Comparison of ENCODE assay signal across 19 cellular contexts in the genomic region with DNA sequence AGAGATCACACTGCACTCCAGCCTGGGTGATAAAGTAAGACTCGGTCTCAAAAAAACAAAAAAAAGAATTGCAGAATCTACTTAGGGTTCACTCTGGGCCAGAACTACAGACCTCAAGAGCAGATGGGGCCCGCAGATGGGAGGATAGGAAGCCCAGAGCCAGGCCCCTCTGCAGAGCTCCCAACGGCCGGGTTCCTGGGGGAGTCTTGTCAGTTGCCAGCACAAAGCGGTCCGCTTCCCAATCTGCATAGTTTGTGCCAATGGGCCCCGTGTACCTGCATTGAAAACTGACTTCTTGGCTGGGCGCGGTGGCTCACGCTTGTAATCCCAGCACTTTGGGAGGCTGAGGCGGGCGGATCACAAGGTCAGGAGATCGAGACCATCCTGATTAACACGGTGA. TPM values are rescaled to one million over a fixed set of nuclear protein-coding genes. Genes with fewer than 3 reads are reported as not detected.
A peak's percentile ranks its signal among the peaks of the same experiment; 100 is the strongest.
DNase-seq lines count a peak whose midpoint lies in the region; ATAC-seq and TF ChIP-seq lines count a peak whose summit lies in the region.
"Had no signal": no experiment of that assay in that cellular context is flagged by ENCODE, and none has a peak within 500 bp of the region (broad histone marks: within the 10 kb centered on the region; RNA-seq: fewer than 3 reads in every experiment).

No MANE protein-coding gene starts in this region.

- H3K23ac ChIP-seq in mesendoderm (ENCODE audit: low read length) = no peak overlapping the region

- no peak overlapping the region for H3K18ac ChIP-seq in mesendoderm (ENCODE audit: low read length)

- peaks cover 17% of the 10 kb centered on the region for H3K79me1 ChIP-seq in mesendoderm (ENCODE audit: low read length)

- no peak overlapping the region for H3K4me3 ChIP-seq in GM23338
- no peak overlapping the region for H3K4me3 ChIP-seq in mesendoderm (ENCODE audit: low read length)

- TF ChIP-seq CTCF in GM23338 (conservative IDR thresholded peaks at IDR 0.05; ENCODE audit: low read depth in 2 of 2) (no peak), nephron (IDR thresholded peaks at IDR 0.05; ENCODE audit: unreplicated experiment in 3 of 3) (no peak)

- ATAC-seq in GM23338 (no peak), GM19023 (IDR thresholded peaks at IDR 0.05; ENCODE audit: unreplicated experiment) (no peak)
- no peak for ATAC-seq in activated T-helper 17 cell treated with anti-CD3 and anti-CD28 coated beads, Interleukin-2, amount 50 U/mL, for 72 hours (replicated peaks)
- ATAC-seq: HepG2 had no signal

- H3K27me3 ChIP-seq in GM23338 (ENCODE audit: insufficient read depth) (no peaks in the 10 kb centered on the region), mesendoderm (ENCODE audit: insufficient read depth, low read length, poor library complexity) (no peaks in the 10 kb centered on the region)
- H3K27me3 ChIP-seq: BE2C, colonic mucosa, thyroid gland had no signal

- H3K36me3 Mint-ChIP-seq in GM23338 (ENCODE audit: low read depth) (peaks cover 7% of the 10 kb centered on the region; the same call in 2 of the 3 replicates), nephron (ENCODE audit: low read depth) (no peaks in the 10 kb centered on the region)
- H3K36me3 Mint-ChIP-seq in activated T-helper 17 cell treated with anti-CD3 and anti-CD28 coated beads, Interleukin-2, amount 50 U/mL, for 72 hours (ENCODE audit: low read depth) = peaks cover 8% of the 10 kb centered on the region
- H3K36me3 Mint-ChIP-seq: memory B cell had no signal

- H3K4me2 ChIP-seq in GM23338 (peak overlapping the region; percentile 86; the same call in 1 of the 2 replicates), mesendoderm (ENCODE audit: low read length) (no peak overlapping the region)

- H3K79me2 ChIP-seq in GM23338 (replicated peaks; ENCODE audit: insufficient read depth) = peaks cover 31% of the 10 kb centered on the region
- H3K79me2 ChIP-seq in mesendoderm (ENCODE audit: control insufficient read depth, insufficient read depth, low read length) = peaks cover 24% of the 10 kb centered on the region

- DNase-seq in DMS 273 (lab: John Stamatoyannopoulos, UW; ENCODE audit: unreplicated experiment) (peak; percentile 13), DMS 273 treated with DMSO at 0.1 percent for 48 hours (lab: John Stamatoyannopoulos, UW) (no peak), GM23338 (ENCODE audit: low spot score) (peak; percentile 41), COR-L47 (lab: John Stamatoyannopoulos, UW) (no peak), mesendoderm (no peak)
- DNase-seq: activated naive CD4-positive, alpha-beta T cell treated with Interleukin-2 at 50 U/mL for 16 hours; BE2C; colonic mucosa; DMS53; NCI-H1694 treated with DMSO at 0.1 percent for 48 hours; nephron progenitor cell; SW 1271; thyroid gland had no signal

- no CpG with 5 or more reads among the region's 14 CpGs for WGBS in mesendoderm (ENCODE audit: extremely low coverage, insufficient coverage, low lambda C conversion rate)

- no peak overlapping the region for H4K8ac ChIP-seq in mesendoderm (ENCODE audit: low read depth, low read length)

- H3K4me1 Mint-ChIP-seq in GM23338 (peaks cover 18% of the 10 kb centered on the region), nephron (peaks cover 5% of the 10 kb centered on the region)
- peaks cover 10% of the 10 kb centered on the region for H3K4me1 Mint-ChIP-seq in activated T-helper 17 cell treated with anti-CD3 and anti-CD28 coated beads, Interleukin-2, amount 50 U/mL, for 72 hours

- no peak overlapping the region for H2BK5ac ChIP-seq in mesendoderm (ENCODE audit: low read length)

- H3K27me3 Mint-ChIP-seq in GM23338 (ENCODE audit: insufficient read depth, low read depth, poor library complexity) (peaks cover 9% of the 10 kb centered on the region), nephron (ENCODE audit: low read depth) (no peaks in the 10 kb centered on the region)
- no peaks in the 10 kb centered on the region for H3K27me3 Mint-ChIP-seq in activated T-helper 17 cell treated with anti-CD3 and anti-CD28 coated beads, Interleukin-2, amount 50 U/mL, for 72 hours
- H3K27me3 Mint-ChIP-seq: memory B cell had no signal

- no peak overlapping the region for H4K5ac ChIP-seq in mesendoderm (ENCODE audit: low read length)

- peaks cover 5% of the 10 kb centered on the region; the same call in 1 of the 2 replicates for H4K20me1 ChIP-seq in GM23338 (replicated peaks; ENCODE audit: insufficient read depth)

- H3K56ac ChIP-seq in mesendoderm (ENCODE audit: low read length) = no peak overlapping the region

- no peak overlapping the region; the same call in 2 of the 3 replicates for H3K4me3 Mint-ChIP-seq in GM23338
- H3K4me3 Mint-ChIP-seq in activated T-helper 17 cell treated with anti-CD3 and anti-CD28 coated beads, Interleukin-2, amount 50 U/mL, for 72 hours = peak overlapping the region; percentile 96
- peak overlapping the region; percentile 90 to 91 (median 91) for H3K4me3 Mint-ChIP-seq in nephron

- H3K27ac Mint-ChIP-seq in GM23338 = no peak overlapping the region
- H3K27ac Mint-ChIP-seq in activated T-helper 17 cell treated with anti-CD3 and anti-CD28 coated beads, Interleukin-2, amount 50 U/mL, for 72 hours = peak overlapping the region; percentile 95
- H3K27ac Mint-ChIP-seq in nephron = no peak overlapping the region

- no peak overlapping the region for H2AK5ac ChIP-seq in mesendoderm (ENCODE audit: low read length)

- H2BK120ac ChIP-seq in mesendoderm (ENCODE audit: low read depth, low read length) = no peak overlapping the region

- no peaks in the 10 kb centered on the region for H3K9me2 ChIP-seq in GM23338 (ENCODE audit: insufficient read depth)

- H3K9ac ChIP-seq in mesendoderm (ENCODE audit: low read length) = no peak overlapping the region

- no peak overlapping the region for H3K27ac ChIP-seq in GM23338 (ENCODE audit: low read depth)
- no peak overlapping the region for H3K27ac ChIP-seq in mesendoderm (ENCODE audit: low read depth, low read length)
- H3K27ac ChIP-seq: 22Rv1, colonic mucosa had no signal

- H3K36me3 ChIP-seq in GM23338 (ENCODE audit: insufficient read depth) = no peaks in the 10 kb centered on the region
- peaks cover 2% of the 10 kb centered on the region for H3K36me3 ChIP-seq in mesendoderm (ENCODE audit: control insufficient read depth, insufficient read depth, low read length)
- H3K36me3 ChIP-seq: BE2C, colonic mucosa, thyroid gland had no signal

- H3K9me3 Mint-ChIP-seq in GM23338 = no peaks in the 10 kb centered on the region
- H3K9me3 Mint-ChIP-seq in activated T-helper 17 cell treated with anti-CD3 and anti-CD28 coated beads, Interleukin-2, amount 50 U/mL, for 72 hours = no peaks in the 10 kb centered on the region
- no peaks in the 10 kb centered on the region for H3K9me3 Mint-ChIP-seq in nephron
- H3K9me3 Mint-ChIP-seq: memory B cell, nephron progenitor cell had no signal

- no peak overlapping the region for H2BK15ac ChIP-seq in mesendoderm (replicated peaks; ENCODE audit: low read depth)

- H3K4ac ChIP-seq in mesendoderm (ENCODE audit: low read depth, low read length) = no peak overlapping the region

- peak overlapping the region; percentile 96 for H2AFZ ChIP-seq in GM23338

- H3F3A ChIP-seq in GM23338 (replicated peaks; ENCODE audit: low read depth) = peaks cover 22% of the 10 kb centered on the region; the same call in 1 of the 2 replicates

- H3K4me1 ChIP-seq in GM23338 (ENCODE audit: insufficient read depth) (peaks cover 14% of the 10 kb centered on the region; the same call in 1 of the 2 replicates), mesendoderm (ENCODE audit: control insufficient read depth, low read depth, low read length) (peaks cover 2% of the 10 kb centered on the region)
- H3K4me1 ChIP-seq: BE2C, colonic mucosa had no signal

TF ChIP-seq in GM23338, 12 proteins besides CTCF, POLR2A, EP300 and RAD21 (continues in another document):
- TF ChIP-seq POLR2AphosphoS5 (IDR thresholded peaks at IDR 0.05; ENCODE audit: low read depth) (no peak), JUNB (IDR thresholded peaks at IDR 0.05; ENCODE audit: unreplicated experiment) (no peak)

RNA-seq across cellular contexts. Expression of a gene that starts 1.7 kb away (rescaled TPM):
- total RNA-seq in GM23338 (2014; rRNA removed; shearing (Covaris generic)) = 51.2 and 67.3 TPM in 2 replicates
- polyA plus RNA-seq in GM23338 (2016; fragmentation: Nextera tagmentation; extraction: Ambion mirVana) = 54.1 and 55.4 TPM in 2 replicates
- 10 to 100 TPM; 71.9 to 72.6 TPM for total RNA-seq in activated T-helper 17 cell treated with anti-CD3 and anti-CD28 coated beads, Interleukin-2, amount 50 U/mL, for 72 hours
- 43.2 TPM for polyA plus RNA-seq in mesendoderm (2013, experiment 1 of 2)
- 41.3 TPM for polyA plus RNA-seq in mesendoderm (2013, experiment 2 of 2)

RNA-seq across cellular contexts. Expression of a gene that starts 13.4 kb away (rescaled TPM):
- total RNA-seq in GM23338 (2014; rRNA removed; shearing (Covaris generic)) = 36.4 and 47.5 TPM in 2 replicates
- 23.7 and 28.4 TPM in 2 replicates for polyA plus RNA-seq in GM23338 (2016; fragmentation: Nextera tagmentation; extraction: Ambion mirVana)
- 10 to 100 TPM; 69.1 to 76.2 TPM for total RNA-seq in activated T-helper 17 cell treated with anti-CD3 and anti-CD28 coated beads, Interleukin-2, amount 50 U/mL, for 72 hours
- 39.0 TPM for polyA plus RNA-seq in mesendoderm (2013, experiment 1 of 2)
- 38.3 TPM for polyA plus RNA-seq in mesendoderm (2013, experiment 2 of 2)

Comparison
In these comparisons a context has a peak if more than half of its experiments do, and no peak if none do; other contexts are left out.
1. DNase-seq: peak in DMS 273 (single experiment) and GM23338 (single experiment); none in DMS 273 treated with DMSO at 0.1 percent for 48 hours (single experiment), COR-L47 (single experiment) and mesendoderm (single experiment).